15 cellular contexts compared by ENCODE assay signal in the genomic region with DNA sequence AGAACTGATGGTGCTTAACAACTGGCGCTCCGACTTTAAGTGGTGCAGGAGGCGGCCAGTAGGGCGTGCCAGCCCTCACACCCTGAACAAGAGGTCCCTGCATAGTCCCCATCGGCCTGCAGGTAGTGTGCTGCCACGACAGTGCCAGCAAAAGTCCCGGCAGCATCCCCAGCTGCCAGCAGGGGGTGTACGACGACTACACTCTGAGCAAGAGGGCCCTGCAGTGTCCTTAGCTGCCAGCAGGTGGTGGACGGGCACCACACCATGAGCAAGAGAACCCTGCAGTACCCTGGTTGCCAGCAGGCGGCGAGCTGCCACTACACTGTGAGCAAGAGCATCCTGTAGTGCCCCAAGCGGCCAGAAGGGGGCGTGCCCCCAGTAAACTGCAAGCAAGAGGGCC. TPM values are rescaled to one million over a fixed set of nuclear protein-coding genes. Genes with fewer than 3 reads are reported as not detected.
A peak's percentile ranks its signal among the peaks of the same experiment; 100 is the strongest.
DNase-seq lines count a peak whose midpoint lies in the region; ATAC-seq and TF ChIP-seq lines count a peak whose summit lies in the region.
"Not testable (repeated sequence)": the region's sequence is repeated elsewhere in the genome, so short reads cannot be mapped to it uniquely, and the experiment has no call there.
"Had no signal": no experiment of that assay in that cellular context is flagged by ENCODE, and none has a peak within 500 bp of the region (broad histone marks: within the 10 kb centered on the region; RNA-seq: fewer than 3 reads in every experiment).

No MANE protein-coding gene starts in this region.

- WGBS in spleen, 5 donors, result 55 to 75% (median 70%) methylated on average over 4 to 9 of the region's 14 CpGs; no CpG with 5 or more reads in 1 of the 5 donors

- not testable (repeated sequence) for H3K9me3 Mint-ChIP-seq in CD4-positive, alpha-beta T cell; activated naive CD4-positive, alpha-beta T cell treated with anti-CD3 and anti-CD28 coated beads, Interleukin-2, amount 10 ng/mL, durations not matched to agents 7 days and 5 days

- not testable (repeated sequence) for H3K36me3 ChIP-seq in spleen

- not testable (repeated sequence) for H3K27ac Mint-ChIP-seq in CD4-positive, alpha-beta T cell; T-helper 17 cell; activated naive CD4-positive, alpha-beta T cell treated with anti-CD3 and anti-CD28 coated beads, Interleukin-2, amount 10 ng/mL, durations not matched to agents 7 days and 5 days

- ATAC-seq in CD4-positive, alpha-beta T cell (ENCODE audit: poor library complexity), result peak; percentile 76
- ATAC-seq in GM18867 (IDR thresholded peaks at IDR 0.05; ENCODE audit: unreplicated experiment), result peak; percentile 35
- ATAC-seq in GM21786 (IDR thresholded peaks at IDR 0.05; ENCODE audit: unreplicated experiment), result peak; percentile 75
- ATAC-seq in HG03354 (IDR thresholded peaks at IDR 0.05; ENCODE audit: poor library complexity, severe bottlenecking, unreplicated experiment), result peak; percentile 80
- ATAC-seq in T-helper 17 cell, result peak; percentile 84
- ATAC-seq in left cardiac atrium, result peak; percentile 5 to 6

- DNase-seq in CD4-positive, alpha-beta T cell; T-helper 17 cell; left cardiac atrium: not testable (repeated sequence)
- DNase-seq in activated naive CD4-positive, alpha-beta T cell treated with anti-CD3 and anti-CD28 coated beads, Interleukin-2, amount 10 ng/mL, durations not matched to agents 7 days and 5 days, result peak; percentile 32
- peak; percentile 42 for DNase-seq in spleen

- not testable (repeated sequence) for H3K4me1 Mint-ChIP-seq in CD4-positive, alpha-beta T cell (ENCODE audit: low read depth); T-helper 17 cell; activated naive CD4-positive, alpha-beta T cell treated with anti-CD3 and anti-CD28 coated beads, Interleukin-2, amount 10 ng/mL, durations not matched to agents 7 days and 5 days

- H3K4me3 ChIP-seq in spleen, result not testable (repeated sequence)

- not testable (repeated sequence) for H3K4me3 Mint-ChIP-seq in CD4-positive, alpha-beta T cell; T-helper 17 cell; activated naive CD4-positive, alpha-beta T cell treated with anti-CD3 and anti-CD28 coated beads, Interleukin-2, amount 10 ng/mL, durations not matched to agents 7 days and 5 days

- not testable (repeated sequence) for H3K27me3 Mint-ChIP-seq in CD4-positive, alpha-beta T cell; T-helper 17 cell; activated naive CD4-positive, alpha-beta T cell treated with anti-CD3 and anti-CD28 coated beads, Interleukin-2, amount 10 ng/mL, durations not matched to agents 7 days and 5 days

- TF ChIP-seq POLR2A in spleen (IDR thresholded peaks at IDR 0.05), result not testable (repeated sequence)

- TF ChIP-seq CTCF in CD4-positive, alpha-beta T cell (IDR thresholded peaks at IDR 0.05), result not testable (repeated sequence)
- peak in 2 of 11 experiments; percentile 6 to 36 for TF ChIP-seq CTCF in spleen (IDR thresholded peaks at IDR 0.05 in 8 of 11, conservative IDR thresholded peaks at IDR 0.05 in 3 of 11)

- intact Hi-C loops in CD4-positive, alpha-beta T cell (cut with DNase I, micrococcal nuclease); left cardiac atrium (cut with DNase I); spleen (cut with DNase I; ENCODE audit: low total_unique reads): not testable (repeated sequence)

- H3K36me3 Mint-ChIP-seq in CD4-positive, alpha-beta T cell (ENCODE audit: low read depth); T-helper 17 cell (ENCODE audit: low read depth); activated naive CD4-positive, alpha-beta T cell treated with anti-CD3 and anti-CD28 coated beads, Interleukin-2, amount 10 ng/mL, durations not matched to agents 7 days and 5 days: not testable (repeated sequence)

- not testable (repeated sequence) for H3K27me3 ChIP-seq in CD4-positive, alpha-beta T cell (ENCODE audit: control insufficient read depth, insufficient read depth, low read length); spleen (replicated peaks in 1 of 7)

- H3K27ac ChIP-seq in CD4-positive, alpha-beta T cell (ENCODE audit: low read depth, low read length); spleen: not testable (repeated sequence)

- H3K9me3 ChIP-seq in CD4-positive, alpha-beta T cell (ENCODE audit: control insufficient read depth, low read length); T-helper 17 cell (ENCODE audit: control insufficient read depth, low read length, poor library complexity, severe bottlenecking): not testable (repeated sequence)
- H3K9me3 ChIP-seq in spleen, result peaks cover 0 to 13% (median 2%) of the 10 kb centered on the region in 8 donors

- POLR2A ChIA-PET in CD4-positive, alpha-beta T cell (lab: Charles Lee), result not testable (repeated sequence)

- H3K4me1 ChIP-seq in spleen, result not testable (repeated sequence)

- CTCF ChIA-PET in CD4-positive, alpha-beta T cell (lab: Charles Lee); activated naive CD4-positive, alpha-beta T cell treated with anti-CD3 and anti-CD28 coated beads, Interleukin-2, amount 10 ng/mL, durations not matched to agents 7 days and 5 days (lab: Charles Lee): not testable (repeated sequence)

RNA-seq across cellular contexts. Expression of gene DUX4, which starts 53.5 kb away (rescaled TPM):
- not detected for total RNA-seq in CD4-positive, alpha-beta T cell
- total RNA-seq in T-helper 17 cell (not detected), left cardiac atrium (not detected), spleen (not detected)
- not detected for polyA plus RNA-seq in spleen
- total RNA-seq: activated naive CD8-positive, alpha-beta T cell treated with anti-CD3 and anti-CD28 coated beads for 36 hours; breast epithelium; HFFc6; Right ventricle myocardium inferior; skeletal muscle tissue; upper lobe of left lung had no signal
- polyA plus RNA-seq: pancreas had no signal

RNA-seq across cellular contexts. Expression of gene DBET, which starts 55.8 kb away (rescaled TPM):
- total RNA-seq in CD4-positive, alpha-beta T cell, result not detected
- not detected for total RNA-seq in T-helper 17 cell
- not detected for total RNA-seq in left cardiac atrium
- not detected for total RNA-seq in spleen
- not detected for polyA plus RNA-seq in spleen
- total RNA-seq: activated naive CD8-positive, alpha-beta T cell treated with anti-CD3 and anti-CD28 coated beads for 36 hours; breast epithelium; HFFc6; Right ventricle myocardium inferior; skeletal muscle tissue; upper lobe of left lung had no signal
- polyA plus RNA-seq: pancreas had no signal

Comparison
In these comparisons a context has a peak if more than half of its experiments do, and no peak if none do; other contexts are left out.
1. ATAC-seq: peak in every context shown above with its lines; median percentile 84 in T-helper 17 cell; 80 in HG03354; 76 in CD4-positive, alpha-beta T cell; 75 in GM21786; 35 in GM18867; 6 in left cardiac atrium.